3 cellular contexts compared by ENCODE assay signal in the genomic region with DNA sequence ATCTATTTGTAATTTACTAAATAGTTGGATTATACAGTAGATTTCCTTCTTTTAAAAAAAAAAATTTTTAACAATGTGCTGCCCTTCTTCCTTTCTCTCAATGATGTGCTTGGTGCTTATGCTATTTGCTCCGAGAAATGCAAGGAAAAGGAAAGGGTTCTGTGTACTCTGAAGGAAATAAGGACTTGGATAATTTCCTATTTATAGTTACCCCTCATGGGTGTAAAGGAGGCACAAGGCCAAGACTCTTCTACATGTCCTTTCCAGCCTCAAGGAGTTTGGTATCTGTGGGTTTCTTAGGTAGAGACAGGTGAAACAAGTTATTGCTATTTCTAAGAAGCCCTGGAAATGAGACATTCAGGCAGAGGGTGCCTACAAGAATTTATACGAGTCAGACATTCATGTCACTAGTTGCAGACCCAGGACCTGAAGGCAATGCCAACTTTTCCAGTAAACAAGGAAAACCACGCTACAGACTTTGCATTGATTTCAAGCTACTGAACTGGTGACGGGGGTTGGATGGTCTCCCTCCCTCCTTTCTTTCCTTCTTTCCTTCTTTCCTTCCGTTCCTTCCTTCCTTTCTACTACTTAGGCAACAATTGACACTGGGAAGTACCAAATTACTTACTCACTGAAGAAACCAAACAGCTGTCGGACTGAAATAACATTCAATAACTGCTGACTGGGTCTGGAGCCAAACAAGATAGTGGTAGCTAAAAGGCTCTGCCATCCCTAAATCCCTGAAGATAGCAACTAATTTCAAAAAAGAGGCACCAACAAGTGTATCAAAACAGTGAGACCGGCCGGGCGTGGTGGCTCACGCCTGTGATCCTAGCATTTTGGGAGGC.
TF ChIP-seq lines count a peak whose summit lies in the region.

No MANE protein-coding gene starts in this region.

TF ChIP-seq in IMR-90, 13 proteins besides CTCF, POLR2A, EP300 and RAD21:
- TF ChIP-seq MAFK (IDR thresholded peaks at IDR 0.05; ENCODE audit: low read depth, low read length) (peak; percentile 44), CEBPB (IDR thresholded peaks at IDR 0.05; ENCODE audit: low read depth, low read length) (0 out of 2 replicates have a peak, but pooled peaks have one; percentile 20)
- TF ChIP-seq, protein P1, sequence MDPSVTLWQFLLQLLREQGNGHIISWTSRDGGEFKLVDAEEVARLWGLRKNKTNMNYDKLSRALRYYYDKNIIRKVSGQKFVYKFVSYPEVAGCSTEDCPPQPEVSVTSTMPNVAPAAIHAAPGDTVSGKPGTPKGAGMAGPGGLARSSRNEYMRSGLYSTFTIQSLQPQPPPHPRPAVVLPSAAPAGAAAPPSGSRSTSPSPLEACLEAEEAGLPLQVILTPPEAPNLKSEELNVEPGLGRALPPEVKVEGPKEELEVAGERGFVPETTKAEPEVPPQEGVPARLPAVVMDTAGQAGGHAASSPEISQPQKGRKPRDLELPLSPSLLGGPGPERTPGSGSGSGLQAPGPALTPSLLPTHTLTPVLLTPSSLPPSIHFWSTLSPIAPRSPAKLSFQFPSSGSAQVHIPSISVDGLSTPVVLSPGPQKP (IDR thresholded peaks at IDR 0.05; ENCODE audit: borderline replicate concordance, low read depth, low read length) = no peak

TF ChIP-seq in endothelial cell of umbilical vein, 7 proteins besides CTCF, POLR2A, EP300 and RAD21:
- no peak for TF ChIP-seq JUN (IDR thresholded peaks at IDR 0.05; ENCODE audit: borderline replicate concordance, insufficient read depth, insufficient read length, low read depth)
- TF ChIP-seq GATA2 (IDR thresholded peaks at IDR 0.05; ENCODE audit: insufficient read depth, insufficient read length, low read depth, low read length) = no peak
- TF ChIP-seq MYC (IDR thresholded peaks at IDR 0.05; ENCODE audit: low read depth, low read length) = no peak
- TF ChIP-seq EZH2 (IDR thresholded peaks at IDR 0.05; ENCODE audit: borderline replicate concordance, low read depth, low read length, severe bottlenecking) = no peak
- TF ChIP-seq FOS (IDR thresholded peaks at IDR 0.05; ENCODE audit: borderline replicate concordance, insufficient read depth, low read length) = no peak

TF ChIP-seq in GM12891, 5 proteins besides CTCF, POLR2A, EP300 and RAD21:
- TF ChIP-seq POLR2AphosphoS5 (IDR thresholded peaks at IDR 0.05; ENCODE audit: low read depth, low read length) (no peak), POU2F2 (IDR thresholded peaks at IDR 0.05; ENCODE audit: low read depth, low read length) (no peak)
